Comparison of ENCODE assay signal across 8 cellular contexts in the genomic region with DNA sequence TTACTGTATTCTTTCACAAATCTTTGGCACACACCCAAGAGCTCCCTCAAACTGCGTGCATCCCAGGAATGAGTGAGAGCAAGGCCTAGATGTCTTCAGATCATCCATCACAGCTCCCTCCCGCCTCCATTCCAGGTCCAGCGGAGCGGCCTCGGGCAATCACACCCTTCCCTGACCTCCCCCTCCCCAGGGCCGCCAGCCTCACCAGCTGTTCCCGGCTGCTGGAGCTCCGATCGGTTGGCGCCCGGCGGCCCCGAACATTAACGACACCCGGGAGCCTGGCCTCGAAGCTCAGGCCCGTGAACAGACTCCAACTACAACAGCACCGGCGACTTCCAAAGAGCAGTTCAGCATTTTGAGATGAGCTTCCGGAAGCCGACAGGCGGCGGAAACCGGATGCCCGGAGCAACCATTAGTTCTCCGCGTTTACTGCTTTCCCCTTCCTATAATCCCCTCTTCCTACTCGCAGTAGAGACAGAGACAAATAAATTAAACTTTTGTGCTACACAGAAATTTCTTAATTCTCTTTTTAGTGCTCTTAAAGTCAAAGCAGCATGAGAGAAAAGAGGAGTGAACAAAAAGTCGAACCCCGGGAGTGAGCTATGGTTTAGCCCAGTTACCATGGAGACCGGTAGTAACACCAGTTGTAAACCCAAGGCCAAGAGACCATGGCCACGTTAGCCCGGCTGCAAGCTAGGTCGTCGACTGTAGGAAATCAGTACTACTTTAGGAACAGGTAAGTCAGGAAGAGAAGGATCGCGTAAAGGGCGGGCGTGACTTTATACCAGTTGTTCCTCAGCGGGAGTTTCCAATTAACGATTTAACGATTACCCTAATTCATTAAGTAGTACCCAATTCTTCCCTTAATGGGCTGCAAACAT. TPM values are rescaled to one million over a fixed set of nuclear protein-coding genes. Genes with fewer than 3 reads are reported as not detected.
DNase-seq lines count a peak whose midpoint lies in the region; FAIRE-seq lines count a peak whose summit lies in the region.

Gene GPATCH2 (minus strand): TSS at position 380 of the 881 bp plus-strand sequence. CDS start 119 bp downstream, at position 261.
Gene SPATA17 (plus strand): TSS at position 634 of the 881 bp plus-strand sequence. CDS start 35 bp downstream, at position 669.

- H3K9me3 ChIP-seq in HAP-1 (no peaks in the 10 kb centered on the region), MG63 (no peaks in the 10 kb centered on the region), neuronal stem cell (replicated peaks in 1 of 2; ENCODE audit: control insufficient read depth in 2 of 2, insufficient read depth in 1 of 2, low read depth in 1 of 2, low read length in 2 of 2) (no peaks in the 10 kb centered on the region), subcutaneous abdominal adipose tissue (ENCODE audit: control insufficient read depth in 5 of 5, low read length in 5 of 5) (no peaks in the 10 kb centered on the region)

- H3K23ac ChIP-seq in neuronal stem cell (ENCODE audit: low read depth, low read length, poor library complexity), result no peak within 1 kb of the TSS

- no peak for FAIRE-seq in frontal cortex (lab: Jason Lieb, UNC)

- no peak within 1 kb of the TSS for H2AK5ac ChIP-seq in neuronal stem cell (ENCODE audit: low read depth, low read length)

- no peak within 1 kb of the TSS for H2BK12ac ChIP-seq in neuronal stem cell (ENCODE audit: low read length)

- H2AFZ ChIP-seq in neuronal stem cell (ENCODE audit: low read length), result peak within 1 kb of the TSS; percentile 91

- no peak within 1 kb of the TSS for H3K4ac ChIP-seq in neuronal stem cell (ENCODE audit: low read length)

- H3K9ac ChIP-seq in neuronal stem cell (ENCODE audit: low read depth, low read length, poor library complexity) (peak within 1 kb of the TSS; percentile 78), subcutaneous abdominal adipose tissue (ENCODE audit: low read length in 5 of 5) (peak within 1 kb of the TSS; percentile 92 to 95 (median 94))

- no peak within 1 kb of the TSS for H4K8ac ChIP-seq in neuronal stem cell (ENCODE audit: low read depth, low read length)

- H3K14ac ChIP-seq in neuronal stem cell (ENCODE audit: low read length), result no peak within 1 kb of the TSS

- H3K27me3 ChIP-seq in HAP-1 (ENCODE audit: low read depth) (no peaks in the 10 kb centered on the region), MG63 (no peaks in the 10 kb centered on the region), neuronal stem cell (ENCODE audit: control insufficient read depth in 3 of 3, insufficient read depth in 3 of 3, low read depth in 1 of 3, low read length in 3 of 3) (no peaks in the 10 kb centered on the region), subcutaneous abdominal adipose tissue (ENCODE audit: control insufficient read depth in 5 of 5, insufficient read depth in 4 of 5, low read length in 5 of 5) (no peaks in the 10 kb centered on the region)

- H3K18ac ChIP-seq in neuronal stem cell (ENCODE audit: low read length), result peak within 1 kb of the TSS; percentile 88

- H3K4me1 ChIP-seq in HAP-1 (peaks cover 15% of the 10 kb centered on the region), neuronal stem cell (ENCODE audit: control insufficient read depth in 2 of 2, insufficient read depth in 1 of 2, low read depth in 1 of 2, low read length in 2 of 2) (peaks cover 2 to 7% of the 10 kb centered on the region in 2 donors), subcutaneous abdominal adipose tissue (ENCODE audit: control insufficient read depth in 5 of 5, insufficient read depth in 5 of 5, low read length in 5 of 5) (peaks cover 3 to 26% (median 21%) of the 10 kb centered on the region in 5 donors)

- no peak within 1 kb of the TSS for H2BK15ac ChIP-seq in neuronal stem cell (ENCODE audit: low read length)

- no CpG with 5 or more reads among the region's 42 CpGs for WGBS in neuronal stem cell (ENCODE audit: extremely low coverage in 2 of 2, insufficient read length in 2 of 2, insufficient replicate concordance in 1 of 2), 2 donors

- H2BK120ac ChIP-seq in neuronal stem cell (ENCODE audit: low read depth, low read length), result no peak within 1 kb of the TSS

- H3K4me3 ChIP-seq in HAP-1 (peak within 1 kb of the TSS; percentile 74), MG63 (peak within 1 kb of the TSS; percentile 95), neuronal stem cell (ENCODE audit: low read length in 2 of 2) (peak within 1 kb of the TSS; percentile 82 to 95), subcutaneous abdominal adipose tissue (ENCODE audit: low read depth in 1 of 5, low read length in 5 of 5) (peak within 1 kb of the TSS; percentile 88 to 96 (median 91))

- H3K79me1 ChIP-seq in neuronal stem cell (ENCODE audit: low read depth, low read length), result no peaks in the 10 kb centered on the region

- no peak within 1 kb of the TSS for H3K27ac ChIP-seq in neuronal stem cell (replicated peaks; ENCODE audit: low read length)
- peak within 1 kb of the TSS; percentile 95 for H3K27ac ChIP-seq in subcutaneous abdominal adipose tissue (ENCODE audit: low read depth, low read length)

- in situ Hi-C loops in HAP-1 (cut with MboI; ENCODE audit: low sequenced_read_pairs), result no loop called here

- peak within 1 kb of the TSS; percentile 56 for H3K4me2 ChIP-seq in neuronal stem cell (ENCODE audit: insufficient read depth, low read length, poor library complexity, severe bottlenecking)

- no peak within 1 kb of the TSS for H2BK5ac ChIP-seq in neuronal stem cell (ENCODE audit: low read length)

- H3K36me3 ChIP-seq in HAP-1 (replicated peaks) (no peaks in the 10 kb centered on the region), MG63 (peaks cover 5% of the 10 kb centered on the region; the same call in 1 of the 2 replicates), neuronal stem cell (replicated peaks in 1 of 2; ENCODE audit: control insufficient read depth in 2 of 2, insufficient read depth in 2 of 2, low read length in 2 of 2) (no peaks in the 10 kb centered on the region), subcutaneous abdominal adipose tissue (ENCODE audit: control insufficient read depth in 5 of 5, insufficient read depth in 5 of 5, low read length in 5 of 5) (no peaks in the 10 kb centered on the region)

- peak; percentile 90 for DNase-seq in GM03348 (ENCODE audit: low spot score)
- DNase-seq in HAP-1 (ENCODE audit: low spot score in 2 of 2), result peak; percentile 78 to 82
- peak; percentile 85 for DNase-seq in MG63
- peak; percentile 78 for DNase-seq in SIG-M5 (lab: John Stamatoyannopoulos, UW)
- peak; percentile 57 for DNase-seq in activated gamma-delta T cell treated with anti-CD3 and anti-CD28 coated beads, Interleukin-2, amount 50 U/mL, for 16 hours (ENCODE audit: low read depth)
- DNase-seq in frontal cortex (ENCODE audit: low spot score in 2 of 2), result peak; percentile 52 to 69
- peak; percentile 90 for DNase-seq in neuronal stem cell (ENCODE audit: low spot score)

- H4K91ac ChIP-seq in neuronal stem cell (ENCODE audit: low read depth, low read length, poor library complexity), result no peak within 1 kb of the TSS

RNA-seq across cellular contexts. Expression of gene GPATCH2, which starts in this region (rescaled TPM):
- total RNA-seq in MG63 (2014; rRNA removed; shearing (Covaris generic); ENCODE audit: low replicate concordance), result 8.0 and 12.6 TPM in 2 replicates
- total RNA-seq in frontal cortex, result 29.3 TPM
- polyA plus RNA-seq in neuronal stem cell (2013, experiment 1 of 2), result 14.1 TPM
- 14.6 TPM for polyA plus RNA-seq in neuronal stem cell (2013, experiment 2 of 2)

RNA-seq across cellular contexts. Expression of gene SPATA17, which starts in this region (rescaled TPM):
- total RNA-seq in MG63 (2014; rRNA removed; shearing (Covaris generic); ENCODE audit: low replicate concordance), result 0.35 and 3.4 TPM in 2 replicates
- total RNA-seq in frontal cortex, result 5.3 TPM
- polyA plus RNA-seq in neuronal stem cell (2013, experiment 1 of 2), result 2.5 TPM
- polyA plus RNA-seq in neuronal stem cell (2013, experiment 2 of 2), result 2.9 TPM
